Comparison of ENCODE assay signal across 33 cellular contexts in genomic region chr1:212917858-212918257, GRCh38.
"Had no signal": no experiment of that assay in that cellular context is flagged by ENCODE, and none has a peak within 500 bp of the region (broad histone marks: within the 10 kb centered on the region; RNA-seq: fewer than 3 reads in every experiment).

No MANE protein-coding gene starts in this region.

- H3K36me3 Mint-ChIP-seq: activated naive CD8-positive, alpha-beta T cell; brain had no signal

- H3K9me3 Mint-ChIP-seq: activated B cell treated with CpG ODN at 0.5 μM for 24 hours; activated CD8-positive, alpha-beta T cell treated with anti-CD3 and anti-CD28 coated beads for 36 hours; activated T-cell treated with anti-CD3 and anti-CD28 coated beads, Interleukin-2, amount 50 U/mL, for 4 hours; activated T-helper 17 cell treated with anti-CD3 and anti-CD28 coated beads, Interleukin-2, amount 50 U/mL, for 72 hours had no signal

- H3K4me1 ChIP-seq: breast epithelium, colonic mucosa, foreskin keratinocyte, gastrocnemius medialis had no signal

- H3K36me3 ChIP-seq: adrenal gland, breast epithelium, cardiac muscle cell, colonic mucosa, esophagus muscularis mucosa, gastrocnemius medialis, heart left ventricle had no signal

- H3K9me3 ChIP-seq: adrenal gland, breast epithelium, colonic mucosa, esophagus muscularis mucosa, gastrocnemius medialis, heart left ventricle had no signal

- H3K4me1 Mint-ChIP-seq: activated T-helper 17 cell treated with anti-CD3 and anti-CD28 coated beads, Interleukin-2, amount 50 U/mL, for 72 hours had no signal

- H3K27ac ChIP-seq: adrenal gland, breast epithelium, cardiac muscle cell, colonic mucosa, esophagus muscularis mucosa, foreskin keratinocyte, gastrocnemius medialis, heart left ventricle had no signal

- H3K27me3 ChIP-seq: adrenal gland, breast epithelium, cardiac muscle cell, colonic mucosa, foreskin keratinocyte, gastrocnemius medialis had no signal

- ATAC-seq: activated CD4-positive, CD25-positive, alpha-beta regulatory T cell treated with anti-CD3 and anti-CD28 coated beads, Interleukin-2, amount 50 U/mL, for 24 hours; activated CD8-positive, alpha-beta T cell treated with anti-CD3 and anti-CD28 coated beads for 36 hours; activated T-cell treated with anti-CD3 and anti-CD28 coated beads, Interleukin-2, amount 50 U/mL, for 4 hours; activated T-helper 17 cell treated with anti-CD3 and anti-CD28 coated beads, Interleukin-2, amount 50 U/mL, for 72 hours; gastrocnemius medialis; heart left ventricle; T-helper 17 cell had no signal

- H3K4me3 Mint-ChIP-seq: activated B cell treated with CpG ODN at 0.5 μM for 24 hours; activated CD8-positive, alpha-beta T cell treated with anti-CD3 and anti-CD28 coated beads for 36 hours; activated naive CD8-positive, alpha-beta T cell; activated T-cell treated with anti-CD3 and anti-CD28 coated beads, Interleukin-2, amount 50 U/mL, for 4 hours; activated T-helper 17 cell treated with anti-CD3 and anti-CD28 coated beads, Interleukin-2, amount 50 U/mL, for 72 hours; brain; T-helper 17 cell had no signal

- H3K27ac Mint-ChIP-seq: activated B cell treated with CpG ODN at 0.5 μM for 24 hours; activated CD8-positive, alpha-beta T cell treated with anti-CD3 and anti-CD28 coated beads for 36 hours; activated naive CD8-positive, alpha-beta T cell; activated T-helper 17 cell treated with anti-CD3 and anti-CD28 coated beads, Interleukin-2, amount 50 U/mL, for 72 hours; brain; T-helper 17 cell had no signal

- DNase-seq: activated B cell treated with CpG ODN at 0.5 μM for 24 hours; activated CD4-positive, alpha-beta T cell treated with anti-CD3 and anti-CD28 coated beads for 48 hours; activated CD4-positive, alpha-beta T cell treated with anti-CD3 and anti-CD28 coated beads, Interleukin-2, amount 50 U/mL, for 1 hour; activated CD4-positive, alpha-beta T cell treated with anti-CD3 and anti-CD28 coated beads, Interleukin-2, amount 50 U/mL, for 48 hours; activated CD8-positive, alpha-beta memory T cell treated with anti-CD3 and anti-CD28 coated beads for 24 hours; activated CD8-positive, alpha-beta T cell treated with anti-CD3 and anti-CD28 coated beads for 36 hours; activated effector memory CD4-positive, alpha-beta T cell treated with Interleukin-2 at 50 U/mL for 16 hours; activated gamma-delta T cell treated with Interleukin-2 at 50 U/mL for 16 hours; activated naive CD4-positive, alpha-beta T cell treated with anti-CD3 and anti-CD28 coated beads, Interleukin-2, amount 50 U/mL, for 16 hours; activated naive CD4-positive, alpha-beta T cell treated with Interleukin-2 at 50 U/mL for 16 hours; activated T-cell treated with anti-CD3 and anti-CD28 coated beads, Interleukin-2, amount 50 U/mL, for 4 hours; adrenal gland; amygdala; aorta; central memory CD4-positive, alpha-beta T cell; cerebellar nuclear complex; colonic mucosa; effector memory CD4-positive, alpha-beta T cell; erythroblast; foreskin keratinocyte; gastrocnemius medialis; glutamatergic neuron; heart left ventricle; SW 1271; T-helper 1 cell; T-helper 17 cell had no signal

- H3K4me3 ChIP-seq: adrenal gland, breast epithelium, cardiac muscle cell, colonic mucosa, esophagus muscularis mucosa, gastrocnemius medialis, heart left ventricle had no signal
